In the genomic region with DNA sequence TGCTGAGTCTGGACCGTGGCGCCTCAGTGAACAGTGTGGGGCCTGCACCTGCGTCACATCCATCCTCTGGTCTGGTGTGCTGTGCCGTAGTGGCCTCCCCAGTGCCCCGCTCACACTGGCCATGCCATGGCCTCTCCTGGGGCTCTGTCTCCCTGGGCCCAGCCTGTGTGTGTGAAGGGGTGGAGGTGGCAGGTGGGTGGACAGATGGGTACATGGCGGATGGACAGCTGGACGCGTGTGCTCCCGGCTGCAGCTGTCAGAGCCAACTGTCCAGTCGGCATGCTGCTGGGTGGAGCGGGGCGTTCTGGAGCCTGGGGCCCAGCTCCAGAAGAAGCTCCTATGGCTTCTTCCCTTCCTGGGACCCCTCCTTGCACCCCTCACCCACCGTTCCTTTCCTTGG, we compare ENCODE assay signal across 20 cellular contexts. TPM values are rescaled to one million over a fixed set of nuclear protein-coding genes. Genes with fewer than 3 reads are reported as not detected.
DNase-seq lines count a peak whose midpoint lies in the region; ATAC-seq and TF ChIP-seq lines count a peak whose summit lies in the region.
"Had no signal": no experiment of that assay in that cellular context is flagged by ENCODE, and none has a peak within 500 bp of the region (broad histone marks: within the 10 kb centered on the region; RNA-seq: fewer than 3 reads in every experiment).

No MANE protein-coding gene starts in this region.

- CTCF ChIA-PET in Panc1 (lab: Charles Lee) = no interaction called here

- no peak for TF ChIP-seq POLR2A in gastroesophageal sphincter (IDR thresholded peaks at IDR 0.05)

- H3F3A ChIP-seq in GM23248 (ENCODE audit: insufficient read depth) = peaks cover 5% of the 10 kb centered on the region; the same call in 1 of the 2 replicates

- H3K9me3 ChIP-seq in GM23248 (ENCODE audit: low read depth) = no peaks in the 10 kb centered on the region
- no peaks in the 10 kb centered on the region for H3K9me3 ChIP-seq in Panc1 (ENCODE audit: control insufficient read depth, insufficient read depth, low read depth, low read length)
- no peaks in the 10 kb centered on the region for H3K9me3 ChIP-seq in gastroesophageal sphincter
- H3K9me3 ChIP-seq in thoracic aorta = no peaks in the 10 kb centered on the region
- H3K9me3 ChIP-seq: Peyer's patch had no signal

- H2AFZ ChIP-seq in GM23248 = no peak overlapping the region

- intact Hi-C loops in Panc1 (cut with micrococcal nuclease; ENCODE audit: unreplicated experiment) = no loop called here

- H3K4me2 ChIP-seq in GM23248 (ENCODE audit: unreplicated experiment) = no peak overlapping the region
- H3K4me2 ChIP-seq: KMS-11 had no signal

- TF ChIP-seq CTCF in Panc1 (IDR thresholded peaks at IDR 0.05) (no peak), gastroesophageal sphincter (IDR thresholded peaks at IDR 0.05) (no peak), thoracic aorta (IDR thresholded peaks at IDR 0.05) (no peak)

- H3K27me3 ChIP-seq in GM23248 (replicated peaks; ENCODE audit: insufficient read depth) (no peaks in the 10 kb centered on the region), Panc1 (ENCODE audit: control insufficient read depth, insufficient read depth, low read length) (no peaks in the 10 kb centered on the region), gastroesophageal sphincter (no peaks in the 10 kb centered on the region), thoracic aorta (replicated peaks; ENCODE audit: insufficient read depth) (no peaks in the 10 kb centered on the region)
- H3K27me3 ChIP-seq: Peyer's patch had no signal

- no TSS peak for BruUV-seq in Panc1 (replicated peaks; lab: Mats Ljungman, UMichigan)

- H3K36me3 ChIP-seq in GM23248 (ENCODE audit: low read depth) (no peaks in the 10 kb centered on the region), Panc1 (ENCODE audit: control insufficient read depth, insufficient read depth, low read length) (no peaks in the 10 kb centered on the region), gastroesophageal sphincter (no peaks in the 10 kb centered on the region), thoracic aorta (no peaks in the 10 kb centered on the region)
- H3K36me3 ChIP-seq: Peyer's patch had no signal

- H3K4me1 ChIP-seq in GM23248 (ENCODE audit: insufficient read depth) = peaks cover 28% of the 10 kb centered on the region
- peaks cover 7% of the 10 kb centered on the region for H3K4me1 ChIP-seq in Panc1 (ENCODE audit: control insufficient read depth, insufficient read depth, low read length)
- peaks cover 0 to 56% (median 27%) of the 10 kb centered on the region in 3 donors for H3K4me1 ChIP-seq in gastroesophageal sphincter
- H3K4me1 ChIP-seq in thoracic aorta (ENCODE audit: control insufficient read depth in 1 of 2, low read depth in 2 of 2) = peaks cover 40 to 83% of the 10 kb centered on the region in 2 donors

- no peaks in the 10 kb centered on the region for H3K9me2 ChIP-seq in GM23248 (ENCODE audit: insufficient read depth)

- no peaks in the 10 kb centered on the region for H4K20me1 ChIP-seq in GM23248 (ENCODE audit: insufficient read depth)

- POLR2A ChIA-PET in Panc1 (lab: Charles Lee) = interaction anchor here (0.6 kb wide), 1 partner anchor 19 kb away, joined by 4 read pairs; no protein-coding TSS in a partner anchor

- in situ Hi-C loops in GM23248 (cut with MboI) (no loop called here), Panc1 (cut with HindIII; ENCODE audit: low pct_unique_long_range_greater_than_20kb, low sequenced_read_pairs) (no loop called here)

- no peak for DNase-seq in GM23248
- no peak for DNase-seq in Panc1 (ENCODE audit: low read depth, low spot score)
- no peak for DNase-seq in thoracic aorta (ENCODE audit: low spot score)
- no peak for DNase-seq in ureter (ENCODE audit: low spot score)
- no peak for DNase-seq in T-helper 9 cell
- DNase-seq: COR-L47, DMS79, NCI-H1105 treated with DMSO at 0.1 percent for 48 hours, NCI-H187 treated with DMSO at 0.1 percent for 48 hours, NCI-H446 treated with DMSO at 0.1 percent for 48 hours, NCI-H82, Peyer's patch, SHP77 had no signal

- 78 to 85% methylated on average over 13 of the region's 13 CpGs for WGBS in GM23248 (ENCODE audit: low coverage in 1 of 2, low lambda C conversion rate in 2 of 2, missing lambda C conversion rate in 2 of 2), 2 experiments
- WGBS in gastroesophageal sphincter (ENCODE audit: low coverage in 1 of 2), 2 donors = 79 to 80% methylated on average over 1 to 2 of the region's 13 CpGs

- H3K9ac ChIP-seq in GM23248 = 0 out of 2 replicates have a peak overlapping the region, but pooled peaks have one; percentile 86
- H3K9ac ChIP-seq: KMS-11 had no signal

- no peak overlapping the region for H3K27ac ChIP-seq in GM23248
- no peak overlapping the region for H3K27ac ChIP-seq in Panc1 (ENCODE audit: low read length)
- H3K27ac ChIP-seq in gastroesophageal sphincter = peak overlapping the region in 3 of 4 donors; percentile 74 to 80 (median 76)
- H3K27ac ChIP-seq in thoracic aorta = peak overlapping the region; percentile 94 to 97
- H3K27ac ChIP-seq: KMS-11 had no signal

- no peak for TF ChIP-seq EP300 in gastroesophageal sphincter (IDR thresholded peaks at IDR 0.05)

- H3K79me2 ChIP-seq in GM23248 (ENCODE audit: insufficient read depth) = peaks cover 60% of the 10 kb centered on the region

- peak; percentile 9; the same call in 1 of the 2 replicates for ATAC-seq in Panc1
- no peak for ATAC-seq in gastroesophageal sphincter
- ATAC-seq in thoracic aorta (ENCODE audit: insufficient number of reproducible peaks, low FRiP score, low read depth) = no peak
- no peak for ATAC-seq in GM18867 (IDR thresholded peaks at IDR 0.05; ENCODE audit: unreplicated experiment)
- no peak for ATAC-seq in HG03521 (IDR thresholded peaks at IDR 0.05; ENCODE audit: unreplicated experiment)
- ATAC-seq: GM12878, HCT116 had no signal

- H3K4me3 ChIP-seq in GM23248 (no peak overlapping the region), Panc1 (ENCODE audit: low read depth in 2 of 2, low read length in 2 of 2) (no peak overlapping the region), gastroesophageal sphincter (no peak overlapping the region), thoracic aorta (no peak overlapping the region)
- H3K4me3 ChIP-seq: GM12878, Peyer's patch had no signal

RNA-seq across cellular contexts. Expression of gene PLXNA1, which starts 17.9 kb away (rescaled TPM):
- total RNA-seq in GM23248 (2014; rRNA removed; shearing (Covaris generic)) = 84.7 and 86.1 TPM in 2 replicates
- polyA plus RNA-seq in GM23248 (2016; fragmentation: Nextera tagmentation; extraction: Ambion mirVana) = 12.4 and 13.4 TPM in 2 replicates
- 80.6 TPM for total RNA-seq in Panc1 (2021; ENCODE audit: unreplicated experiment)
- 128 TPM for polyA plus RNA-seq in Panc1 (2012; ENCODE audit: insufficient read length)
- 10 to 100 TPM; 20.1 to 86.7 (median 31.9) TPM for total RNA-seq in gastroesophageal sphincter
- 100 to 1,000 TPM in 1 of 2 donors, 10 to 100 TPM in 1; 70.1 to 102 TPM for total RNA-seq in thoracic aorta
- total RNA-seq in ureter = 43.0 TPM
- polyA plus RNA-seq: CD14-positive monocyte had no signal

Comparison
In these comparisons a context has a peak if more than half of its experiments do, and no peak if none do; other contexts are left out.
1. H3K27ac ChIP-seq: peak in gastroesophageal sphincter (3 of 4) and thoracic aorta (2 of 2); none in GM23248 (single experiment) and Panc1 (single experiment).